Comparison of ENCODE assay signal across 19 cellular contexts in genomic region chr10:58026036-58026435, GRCh38.
"Had no signal": no experiment of that assay in that cellular context is flagged by ENCODE, and none has a peak within 500 bp of the region (broad histone marks: within the 10 kb centered on the region; RNA-seq: fewer than 3 reads in every experiment).

No MANE protein-coding gene starts in this region.

- H3K4me3 ChIP-seq: dorsolateral prefrontal cortex, gastrocnemius medialis, lower lobe of right lung, neural progenitor cell, thoracic aorta, tibial nerve, upper lobe of left lung had no signal

- H3K4me1 ChIP-seq: gastrocnemius medialis, lower lobe of right lung, parathyroid adenoma, tibial nerve, upper lobe of left lung had no signal

- H3K27ac ChIP-seq: dorsolateral prefrontal cortex, epithelial cell of prostate, gastrocnemius medialis, lower lobe of right lung, neural progenitor cell, parathyroid adenoma, thoracic aorta, tibial nerve, upper lobe of left lung had no signal

- H3K4me2 ChIP-seq: neural progenitor cell had no signal

- H3K9ac ChIP-seq: neural progenitor cell, parathyroid adenoma had no signal

- ATAC-seq: esophagus mucosa; gastrocnemius medialis; left ventricle myocardium superior; lower lobe of right lung; naive thymus-derived CD4-positive, alpha-beta T cell; sciatic nerve; stimulated activated memory B cell treated with anti-CD40 and anti-IgM and Interleukin-4, amounts not matched to agents 10 μg/mL and 1 μg/mL and 100 μg/mL, for 72 hours; stimulated activated naive CD8-positive, alpha-beta T cell treated with anti-CD3 and anti-CD28 coated beads, Interleukin-15, Interleukin-2, amounts not matched to agents 100 U/mL and 50 U/mL, for 24 hours had no signal

- H2AFZ ChIP-seq: neural progenitor cell, parathyroid adenoma had no signal

- H3K36me3 ChIP-seq: gastrocnemius medialis, lower lobe of right lung, neural progenitor cell, thoracic aorta, tibial nerve, upper lobe of left lung had no signal

- DNase-seq: dorsolateral prefrontal cortex; effector CD4-positive, alpha-beta T cell; foreskin fibroblast; gastrocnemius medialis; left ventricle myocardium superior; lower lobe of right lung; naive thymus-derived CD4-positive, alpha-beta T cell; stimulated activated CD4-positive, alpha-beta T cell treated with anti-CD3 and anti-CD28 coated beads, Interleukin-2, amount 100 ng/mL, for 24 hours; stimulated activated CD4-positive, alpha-beta T cell treated with anti-CD3 and anti-CD28 coated beads, Interleukin-4, amount 100 ng/mL, for 24 hours; stimulated activated naive CD8-positive, alpha-beta T cell treated with anti-CD3 and anti-CD28 coated beads, Interleukin-15, Interleukin-2, amounts not matched to agents 100 U/mL and 50 U/mL, for 24 hours had no signal

- H3K9me3 ChIP-seq: gastrocnemius medialis, lower lobe of right lung, thoracic aorta, tibial nerve, upper lobe of left lung had no signal

- H3K27me3 ChIP-seq: dorsolateral prefrontal cortex, gastrocnemius medialis, neural progenitor cell, tibial nerve, upper lobe of left lung had no signal
